Comparison of ENCODE assay signal across 13 cellular contexts in genomic region chr9:137032893-137033292, GRCh38. TPM values are rescaled to one million over a fixed set of nuclear protein-coding genes. Genes with fewer than 3 reads are reported as not detected.
DNase-seq lines count a peak whose midpoint lies in the region; ATAC-seq and TF ChIP-seq lines count a peak whose summit lies in the region.
"Had no signal": no experiment of that assay in that cellular context is flagged by ENCODE, and none has a peak within 500 bp of the region (broad histone marks: within the 10 kb centered on the region; RNA-seq: fewer than 3 reads in every experiment).

No MANE protein-coding gene starts in this region.

- peaks cover 9 to 23% (median 13%) of the 10 kb centered on the region in 4 donors for H3K4me1 ChIP-seq in liver (ENCODE audit: control insufficient read depth in 4 of 4, insufficient read depth in 4 of 4, low read length in 3 of 4)
- H3K4me1 ChIP-seq in upper lobe of left lung: peaks cover 33 to 62% (median 51%) of the 10 kb centered on the region in 4 donors

- no peak for DNase-seq in activated naive CD8-positive, alpha-beta T cell treated with anti-CD3 and anti-CD28 coated beads for 36 hours
- DNase-seq in activated naive CD8-positive, alpha-beta T cell treated with anti-CD3 and anti-CD28 coated beads, Interleukin-2, amount 50 U/mL, for 24 hours: no peak
- DNase-seq in upper lobe of left lung (peak in 1 of 2 donors; percentile 78), dermis blood vessel endothelial cell (no peak)
- DNase-seq: foreskin fibroblast; NCI-H1417 treated with DMSO at 0.1 percent for 48 hours; NK-92 treated with Interleukin-12 subunit alpha and Interleukin-12 subunit beta, amount 100 ng/mL, for 24 hours had no signal

- H3K36me3 ChIP-seq in liver (ENCODE audit: control insufficient read depth in 4 of 4, insufficient read depth in 3 of 4, low read depth in 1 of 4, low read length in 3 of 4) (no peaks in the 10 kb centered on the region), upper lobe of left lung (peaks cover 0 to 7% (median 2%) of the 10 kb centered on the region in 4 donors)

- H3K27me3 ChIP-seq in liver (ENCODE audit: control insufficient read depth in 4 of 4, insufficient read depth in 4 of 4, low read length in 3 of 4) (peaks cover 0 to 2% (median 0%) of the 10 kb centered on the region in 4 donors), upper lobe of left lung (no peaks in the 10 kb centered on the region)

- H3K9me3 Mint-ChIP-seq in activated naive CD8-positive, alpha-beta T cell (ENCODE audit: low read depth): no peaks in the 10 kb centered on the region
- H3K9me3 Mint-ChIP-seq in activated naive CD8-positive, alpha-beta T cell treated with anti-CD3 and anti-CD28 coated beads for 36 hours: no peaks in the 10 kb centered on the region
- H3K9me3 Mint-ChIP-seq in activated naive CD8-positive, alpha-beta T cell treated with anti-CD3 and anti-CD28 coated beads, Interleukin-2, amount 50 U/mL, for 24 hours: no peaks in the 10 kb centered on the region

- TF ChIP-seq POLR2A in upper lobe of left lung (IDR thresholded peaks at IDR 0.05): peak in 1 of 4 donors; percentile 57

- TF ChIP-seq CTCF in liver (IDR thresholded peaks at IDR 0.05; ENCODE audit: low read depth, low read length, missing input control): no peak
- no peak for TF ChIP-seq CTCF in upper lobe of left lung (IDR thresholded peaks at IDR 0.05)

- TF ChIP-seq EP300 in upper lobe of left lung (IDR thresholded peaks at IDR 0.05): no peak

- no peak for ATAC-seq in activated naive CD8-positive, alpha-beta T cell treated with anti-CD3 and anti-CD28 coated beads, Interleukin-2, amount 50 U/mL, for 24 hours
- ATAC-seq in upper lobe of left lung (ENCODE audit: low FRiP score in 2 of 2) (peak; percentile 41 to 66), HG03354 (IDR thresholded peaks at IDR 0.05; ENCODE audit: poor library complexity, severe bottlenecking, unreplicated experiment) (no peak), HG02678 (IDR thresholded peaks at IDR 0.05; ENCODE audit: unreplicated experiment) (no peak)

- H3K4me3 ChIP-seq in liver (ENCODE audit: low read depth in 1 of 3, low read length in 3 of 3): no peak overlapping the region
- peak overlapping the region in 3 of 4 donors; percentile 9 to 38 (median 13) for H3K4me3 ChIP-seq in upper lobe of left lung

- H3K27me3 Mint-ChIP-seq in activated naive CD8-positive, alpha-beta T cell: no peaks in the 10 kb centered on the region
- H3K27me3 Mint-ChIP-seq in activated naive CD8-positive, alpha-beta T cell treated with anti-CD3 and anti-CD28 coated beads for 36 hours: no peaks in the 10 kb centered on the region
- peaks cover 1% of the 10 kb centered on the region for H3K27me3 Mint-ChIP-seq in activated naive CD8-positive, alpha-beta T cell treated with anti-CD3 and anti-CD28 coated beads, Interleukin-2, amount 50 U/mL, for 24 hours

- no peak overlapping the region for H3K27ac Mint-ChIP-seq in activated naive CD8-positive, alpha-beta T cell
- H3K27ac Mint-ChIP-seq in activated naive CD8-positive, alpha-beta T cell treated with anti-CD3 and anti-CD28 coated beads for 36 hours: no peak overlapping the region
- H3K27ac Mint-ChIP-seq in activated naive CD8-positive, alpha-beta T cell treated with anti-CD3 and anti-CD28 coated beads, Interleukin-2, amount 50 U/mL, for 24 hours: peak overlapping the region; percentile 26

- no peaks in the 10 kb centered on the region for H3K9me3 ChIP-seq in liver (ENCODE audit: control insufficient read depth in 4 of 4, low read length in 3 of 4)
- H3K9me3 ChIP-seq in upper lobe of left lung: no peaks in the 10 kb centered on the region

- H3K36me3 Mint-ChIP-seq in activated naive CD8-positive, alpha-beta T cell: no peaks in the 10 kb centered on the region
- H3K36me3 Mint-ChIP-seq in activated naive CD8-positive, alpha-beta T cell treated with anti-CD3 and anti-CD28 coated beads for 36 hours: no peaks in the 10 kb centered on the region
- no peaks in the 10 kb centered on the region for H3K36me3 Mint-ChIP-seq in activated naive CD8-positive, alpha-beta T cell treated with anti-CD3 and anti-CD28 coated beads, Interleukin-2, amount 50 U/mL, for 24 hours (ENCODE audit: low read depth)

- WGBS in liver: 83% methylated on average over 10 of the region's 10 CpGs
- WGBS in upper lobe of left lung, 2 donors: 60 to 74% methylated on average over 9 to 10 of the region's 10 CpGs

- peak overlapping the region; percentile 23 for H3K4me3 Mint-ChIP-seq in activated naive CD8-positive, alpha-beta T cell
- no peak overlapping the region for H3K4me3 Mint-ChIP-seq in activated naive CD8-positive, alpha-beta T cell treated with anti-CD3 and anti-CD28 coated beads for 36 hours
- H3K4me3 Mint-ChIP-seq in activated naive CD8-positive, alpha-beta T cell treated with anti-CD3 and anti-CD28 coated beads, Interleukin-2, amount 50 U/mL, for 24 hours: peak overlapping the region; percentile 34

- no peak for TF ChIP-seq RAD21 in liver (IDR thresholded peaks at IDR 0.05)

- H3K9ac ChIP-seq in liver (ENCODE audit: low read depth in 1 of 2, low read length in 2 of 2): no peak overlapping the region

- H3K4me1 Mint-ChIP-seq in activated naive CD8-positive, alpha-beta T cell (ENCODE audit: low read depth): peaks cover 39% of the 10 kb centered on the region
- H3K4me1 Mint-ChIP-seq in activated naive CD8-positive, alpha-beta T cell treated with anti-CD3 and anti-CD28 coated beads for 36 hours: peaks cover 35% of the 10 kb centered on the region
- peaks cover 48% of the 10 kb centered on the region for H3K4me1 Mint-ChIP-seq in activated naive CD8-positive, alpha-beta T cell treated with anti-CD3 and anti-CD28 coated beads, Interleukin-2, amount 50 U/mL, for 24 hours

- H3K27ac ChIP-seq in liver (ENCODE audit: low read depth in 1 of 2, low read length in 2 of 2) (peak overlapping the region; percentile 27 to 66), upper lobe of left lung (peak overlapping the region; percentile 60 to 79 (median 76))

TF ChIP-seq in liver, 16 proteins besides CTCF, POLR2A, EP300 and RAD21 (continues in another document):
- TF ChIP-seq RXRA (IDR thresholded peaks at IDR 0.05) (no peak), YY1 (IDR thresholded peaks at IDR 0.05) (no peak), GABPA (IDR thresholded peaks at IDR 0.05 in 1 of 2, conservative IDR thresholded peaks at IDR 0.05 in 1 of 2) (no peak), ATF3 (IDR thresholded peaks at IDR 0.05) (no peak), TAF1 (conservative IDR thresholded peaks at IDR 0.05) (no peak), NR2F2 (IDR thresholded peaks at IDR 0.05) (no peak), FOXA2 (IDR thresholded peaks at IDR 0.05) (no peak), ZBTB33 (IDR thresholded peaks at IDR 0.05) (no peak), HNF4A (conservative IDR thresholded peaks at IDR 0.05) (no peak), HNF4G (IDR thresholded peaks at IDR 0.05) (no peak), FOXA1 (IDR thresholded peaks at IDR 0.05) (no peak)

RNA-seq across cellular contexts. Expression of gene FUT7, which starts 1.0 kb away (rescaled TPM):
- total RNA-seq in activated naive CD8-positive, alpha-beta T cell treated with anti-CD3 and anti-CD28 coated beads for 36 hours: not detected
- total RNA-seq in liver: under 1 TPM; 0.37 to 0.67 TPM
- polyA plus RNA-seq in liver: under 1 TPM in 1 of 2 donors, not detected in 1; 0.14 TPM
- 1 to 10 TPM in 4 of 6 donors, under 1 TPM in 1, not detected in 1; 0.94 to 2.3 (median 2.0) TPM for total RNA-seq in upper lobe of left lung
- total RNA-seq in dermis blood vessel endothelial cell: not detected in 2 replicates
- total RNA-seq: lung microvascular endothelial cell, renal cortical epithelial cell had no signal

RNA-seq across cellular contexts. Expression of gene ABCA2, which starts 4.9 kb away (rescaled TPM):
- total RNA-seq in activated naive CD8-positive, alpha-beta T cell treated with anti-CD3 and anti-CD28 coated beads for 36 hours: 1 to 10 TPM; 4.2 to 4.9 TPM
- total RNA-seq in liver (10 to 100 TPM in 1 of 2 donors, 1 to 10 TPM in 1; 2.9 to 15.2 TPM), upper lobe of left lung (10 to 100 TPM; 14.7 to 49.2 (median 29.6) TPM), dermis blood vessel endothelial cell (8.5 and 13.3 TPM in 2 replicates)
- polyA plus RNA-seq in liver: 10 to 100 TPM in 1 of 2 donors, 1 to 10 TPM in 1; 9.5 to 15.1 TPM

RNA-seq across cellular contexts. Expression of gene NPDC1, which starts 13.1 kb away (rescaled TPM):
- total RNA-seq in activated naive CD8-positive, alpha-beta T cell treated with anti-CD3 and anti-CD28 coated beads for 36 hours: 10 to 100 TPM; 13.2 to 13.5 TPM
- total RNA-seq in liver (1 to 10 TPM; 2.7 to 5.6 TPM), upper lobe of left lung (100 to 1,000 TPM in 2 of 6 donors, 10 to 100 TPM in 4; 26.7 to 199 (median 73.2) TPM), dermis blood vessel endothelial cell (39.7 and 46.8 TPM in 2 replicates)
- polyA plus RNA-seq in liver: 10 to 100 TPM in 1 of 2 donors, 1 to 10 TPM in 1; 9.0 to 14.5 TPM

RNA-seq across cellular contexts. Expression of gene ENTPD2, which starts 21.0 kb away (rescaled TPM):
- total RNA-seq in activated naive CD8-positive, alpha-beta T cell treated with anti-CD3 and anti-CD28 coated beads for 36 hours: not detected
- total RNA-seq in liver (under 1 TPM; 0.09 to 0.25 TPM), upper lobe of left lung (under 1 TPM in 4 of 6 donors, not detected in 2; 0.34 to 0.98 (median 0.55) TPM), dermis blood vessel endothelial cell (not detected in 2 replicates)
- polyA plus RNA-seq in liver: under 1 TPM; 0.17 to 0.40 TPM
- total RNA-seq: lung microvascular endothelial cell had no signal

RNA-seq across cellular contexts. Expression of gene CLIC3, which starts 36.5 kb away (rescaled TPM):
- total RNA-seq in activated naive CD8-positive, alpha-beta T cell treated with anti-CD3 and anti-CD28 coated beads for 36 hours: not detected
- under 1 TPM; 0.33 to 0.42 TPM for total RNA-seq in liver
- polyA plus RNA-seq in liver: under 1 TPM; 0.38 to 0.83 TPM
- total RNA-seq in upper lobe of left lung: 100 to 1,000 TPM in 2 of 6 donors, 10 to 100 TPM in 4; 41.9 to 132 (median 85.2) TPM
- 0.09 TPM in 1 of 2 replicates, not detected in the other for total RNA-seq in dermis blood vessel endothelial cell
- total RNA-seq: lung microvascular endothelial cell had no signal

Comparison
In these comparisons a context has a peak if more than half of its experiments do, and no peak if none do; other contexts are left out.
1. ATAC-seq: peak in upper lobe of left lung (2 of 2); none in activated naive CD8-positive, alpha-beta T cell treated with anti-CD3 and anti-CD28 coated beads, Interleukin-2, amount 50 U/mL, for 24 hours (single experiment), HG03354 (single experiment) and HG02678 (single experiment).
2. H3K4me3 ChIP-seq: peak in upper lobe of left lung (3 of 4); none in liver (0 of 3).